ENCODE assay signal across 8 cellular contexts in the genomic region with DNA sequence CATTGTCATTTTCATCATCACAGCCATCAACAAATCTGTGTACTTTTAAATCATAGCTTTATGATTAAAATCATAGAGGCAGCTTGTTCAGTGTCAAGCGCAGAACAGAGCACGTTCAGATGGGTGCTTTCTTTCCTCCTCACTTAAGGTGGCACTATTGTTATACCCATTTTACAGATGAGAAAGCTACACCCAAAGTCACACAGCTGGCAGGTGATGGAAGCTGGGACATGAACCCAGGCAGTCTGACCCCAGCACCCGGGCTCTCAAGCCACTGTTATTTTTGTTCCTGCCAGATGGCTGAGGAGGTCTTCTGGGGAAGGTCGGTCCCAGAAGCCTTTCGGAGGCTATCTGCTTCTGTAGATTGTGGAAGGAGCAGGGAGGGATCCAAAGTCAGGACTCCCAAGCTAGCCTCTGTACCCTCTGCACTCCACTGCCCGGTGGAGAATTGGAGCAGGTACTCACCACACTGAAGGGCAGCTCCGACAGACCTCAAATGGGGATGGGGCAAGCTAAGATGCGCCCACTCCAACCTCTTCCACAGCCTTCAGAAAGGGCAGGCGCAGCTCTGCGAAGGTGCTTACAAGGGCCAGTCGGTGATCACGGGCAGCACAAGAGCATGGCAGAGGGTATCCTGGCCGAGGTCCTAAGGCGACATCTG. TPM values are rescaled to one million over a fixed set of nuclear protein-coding genes. Genes with fewer than 3 reads are reported as not detected.
A peak's percentile ranks its signal among the peaks of the same experiment; 100 is the strongest.
DNase-seq lines count a peak whose midpoint lies in the region; ATAC-seq and TF ChIP-seq lines count a peak whose summit lies in the region.

No MANE protein-coding gene starts in this region.

- H3K27me3 Mint-ChIP-seq in activated T-cell treated with anti-CD3 and anti-CD28 coated beads, Interleukin-2, amount 50 U/mL, for 4 hours (ENCODE audit: low read depth) = no peaks in the 10 kb centered on the region

- H3K14ac ChIP-seq in trophoblast cell (ENCODE audit: low read length) = peak overlapping the region; percentile 85

- no peak for TF ChIP-seq EP300 in gastroesophageal sphincter (IDR thresholded peaks at IDR 0.05)

- peak overlapping the region; percentile 76 for H3K4me2 ChIP-seq in trophoblast cell (ENCODE audit: low read length)

- no peaks in the 10 kb centered on the region for H3K36me3 Mint-ChIP-seq in activated T-cell treated with anti-CD3 and anti-CD28 coated beads, Interleukin-2, amount 50 U/mL, for 4 hours (ENCODE audit: insufficient read depth)

- H3K79me1 ChIP-seq in trophoblast cell (ENCODE audit: low read length) = peaks cover 12% of the 10 kb centered on the region

- H2AK5ac ChIP-seq in trophoblast cell (ENCODE audit: low read length) = no peak overlapping the region

- H3K9ac ChIP-seq in trophoblast cell (ENCODE audit: low read length) = peak overlapping the region; percentile 28

- peak overlapping the region; percentile 53 for H2BK120ac ChIP-seq in trophoblast cell (ENCODE audit: insufficient read depth, low read length, poor library complexity)

- peak overlapping the region; percentile 92 for H2AFZ ChIP-seq in trophoblast cell (ENCODE audit: insufficient read depth, low read length, poor library complexity)

- H3K4me3 ChIP-seq in gastroesophageal sphincter (peak overlapping the region; percentile 58 to 82), trophoblast cell (ENCODE audit: low read depth, low read length) (peak overlapping the region; percentile 82)

- no peaks in the 10 kb centered on the region for H3K27me3 ChIP-seq in gastroesophageal sphincter
- no peaks in the 10 kb centered on the region for H3K27me3 ChIP-seq in trophoblast cell (ENCODE audit: insufficient read depth, low read length)

- peak overlapping the region; percentile 52 for H4K91ac ChIP-seq in trophoblast cell (ENCODE audit: low read depth, low read length)

- peak overlapping the region; percentile 77 for H4K8ac ChIP-seq in trophoblast cell (ENCODE audit: low read depth, low read length)

- H3K27ac ChIP-seq in VCaP = peak overlapping the region; percentile 65
- peak overlapping the region; percentile 84 to 97 (median 94) for H3K27ac ChIP-seq in gastroesophageal sphincter
- H3K27ac ChIP-seq in trophoblast cell (ENCODE audit: low read depth, low read length) = peak overlapping the region; percentile 20

- H3K4me3 Mint-ChIP-seq in activated T-cell treated with anti-CD3 and anti-CD28 coated beads, Interleukin-2, amount 50 U/mL, for 4 hours = peak overlapping the region; percentile 80

- H2BK12ac ChIP-seq in trophoblast cell (ENCODE audit: low read length) = peak overlapping the region; percentile 34

- H3K79me2 ChIP-seq in trophoblast cell (ENCODE audit: control insufficient read depth, insufficient read depth, low read length, poor library complexity) = peaks cover 4% of the 10 kb centered on the region

- 39 to 50% methylated on average over 2 to 3 of the region's 14 CpGs for whole genome bisulfite sequencing in gastroesophageal sphincter (ENCODE audit: low coverage in 1 of 2), 2 donors
- no CpG with 5 or more reads among the region's 14 CpGs for WGBS in trophoblast cell (ENCODE audit: extremely low coverage, insufficient coverage, insufficient read length)

- no peak for TF ChIP-seq CTCF in VCaP (conservative IDR thresholded peaks at IDR 0.05)
- no peak for TF ChIP-seq CTCF in gastroesophageal sphincter (IDR thresholded peaks at IDR 0.05)

- peak overlapping the region; percentile 22 for H3K4ac ChIP-seq in trophoblast cell (ENCODE audit: low read depth, low read length)

- H3K36me3 ChIP-seq in gastroesophageal sphincter = no peaks in the 10 kb centered on the region
- H3K36me3 ChIP-seq in trophoblast cell (ENCODE audit: control insufficient read depth in 1 of 2, insufficient read depth in 2 of 2, low read length in 2 of 2) = no peaks in the 10 kb centered on the region

- H3K18ac ChIP-seq in trophoblast cell (ENCODE audit: low read length) = peak overlapping the region; percentile 87

- H3K4me1 Mint-ChIP-seq in activated T-cell treated with anti-CD3 and anti-CD28 coated beads, Interleukin-2, amount 50 U/mL, for 4 hours (ENCODE audit: low read depth) = peaks cover 9% of the 10 kb centered on the region

- peak overlapping the region; percentile 19 for H4K12ac ChIP-seq in trophoblast cell (ENCODE audit: low read depth, low read length)

- DNase-seq in activated T-cell treated with anti-CD3 and anti-CD28 coated beads, Interleukin-2, amount 50 U/mL, for 4 hours = no peak
- DNase-seq in activated T-cell treated with anti-CD3 and anti-CD28 coated beads for 4 hours (no peak), trophoblast cell (peak in 1 of 2 donors; percentile 46)

- H3K4me1 ChIP-seq in gastroesophageal sphincter (peaks cover 6 to 68% (median 26%) of the 10 kb centered on the region in 3 donors), trophoblast cell (ENCODE audit: control insufficient read depth in 1 of 2, insufficient read depth in 2 of 2, low read length in 2 of 2) (peaks cover 16 to 19% of the 10 kb centered on the region in 2 experiments)

- TF ChIP-seq POLR2A in gastroesophageal sphincter (IDR thresholded peaks at IDR 0.05) = no peak

- peak overlapping the region; percentile 54 for H2BK5ac ChIP-seq in trophoblast cell (ENCODE audit: low read depth, low read length, poor library complexity)

- H3K9me3 ChIP-seq in gastroesophageal sphincter (no peaks in the 10 kb centered on the region), trophoblast cell (ENCODE audit: insufficient read depth, low read depth, low read length) (no peaks in the 10 kb centered on the region)

- peak in 1 of 2 donors; percentile 13 for ATAC-seq in activated T-cell treated with anti-CD3 and anti-CD28 coated beads, Interleukin-2, amount 50 U/mL, for 4 hours
- no peak for ATAC-seq in gastroesophageal sphincter
- ATAC-seq in GM21619 (IDR thresholded peaks at IDR 0.05; ENCODE audit: unreplicated experiment) = no peak
- no peak for ATAC-seq in HG03095 (IDR thresholded peaks at IDR 0.05; ENCODE audit: unreplicated experiment)
- ATAC-seq in HG02852 (IDR thresholded peaks at IDR 0.05; ENCODE audit: unreplicated experiment) = no peak

- H3K9me3 Mint-ChIP-seq in activated T-cell treated with anti-CD3 and anti-CD28 coated beads, Interleukin-2, amount 50 U/mL, for 4 hours = no peaks in the 10 kb centered on the region

- H3K23ac ChIP-seq in trophoblast cell (ENCODE audit: low read length) = no peak overlapping the region

RNA-seq across cellular contexts. Expression of gene AVPI1, which starts 0.6 kb away (rescaled TPM):
- total RNA-seq in activated T-cell treated with anti-CD3 and anti-CD28 coated beads, Interleukin-2, amount 50 U/mL, for 4 hours = 1 to 10 TPM; 1.6 to 2.5 (median 1.8) TPM
- total RNA-seq in gastroesophageal sphincter = 100 to 1,000 TPM in 1 of 4 donors, 10 to 100 TPM in 3; 34.2 to 136 (median 45.4) TPM
- 21.5 and 23.7 TPM in 2 replicates for polyA plus RNA-seq in trophoblast cell (2013)

RNA-seq across cellular contexts. Expression of gene MARVELD1, which starts 27.1 kb away (rescaled TPM):
- total RNA-seq in activated T-cell treated with anti-CD3 and anti-CD28 coated beads, Interleukin-2, amount 50 U/mL, for 4 hours = 1 to 10 TPM; 1.6 to 2.5 (median 1.7) TPM
- total RNA-seq in gastroesophageal sphincter = 100 to 1,000 TPM in 1 of 4 donors, 10 to 100 TPM in 3; 33.8 to 126 (median 58.7) TPM
- polyA plus RNA-seq in trophoblast cell (2013) = 29.2 and 29.4 TPM in 2 replicates

RNA-seq across cellular contexts. Expression of gene PI4K2A, which starts 46.0 kb away (rescaled TPM):
- 10 to 100 TPM; 12.9 to 16.9 (median 15.7) TPM for total RNA-seq in activated T-cell treated with anti-CD3 and anti-CD28 coated beads, Interleukin-2, amount 50 U/mL, for 4 hours
- 10 to 100 TPM; 14.8 to 25.8 (median 22.7) TPM for total RNA-seq in gastroesophageal sphincter
- polyA plus RNA-seq in trophoblast cell (2013) = 15.6 and 16.1 TPM in 2 replicates

RNA-seq across cellular contexts. Expression of gene ZFYVE27, which starts 50.5 kb away (rescaled TPM):
- total RNA-seq in activated T-cell treated with anti-CD3 and anti-CD28 coated beads, Interleukin-2, amount 50 U/mL, for 4 hours = 10 to 100 TPM; 27.1 to 27.6 (median 27.1) TPM
- 10 to 100 TPM in 3 of 4 donors, 1 to 10 TPM in 1; 6.7 to 24.2 (median 19.2) TPM for total RNA-seq in gastroesophageal sphincter
- polyA plus RNA-seq in trophoblast cell (2013) = 10.8 and 12.1 TPM in 2 replicates

RNA-seq across cellular contexts. Expression of gene MORN4, which starts 53.1 kb away (rescaled TPM):
- 1 to 10 TPM; 2.1 to 4.5 (median 2.2) TPM for total RNA-seq in activated T-cell treated with anti-CD3 and anti-CD28 coated beads, Interleukin-2, amount 50 U/mL, for 4 hours
- 10 to 100 TPM in 1 of 4 donors, 1 to 10 TPM in 3; 1.2 to 10.3 (median 2.9) TPM for total RNA-seq in gastroesophageal sphincter
- 4.4 and 4.7 TPM in 2 replicates for polyA plus RNA-seq in trophoblast cell (2013)

Comparison
In these comparisons a context has a peak if more than half of its experiments do, and no peak if none do; other contexts are left out.
1. H3K27ac ChIP-seq: peak in every context shown above with its lines; median percentile 94 in gastroesophageal sphincter; 65 in VCaP; 20 in trophoblast cell.
2. RNA of gene AVPI1, which starts 0.6 kb away (total RNA-seq): 34.2 to 136 TPM in gastroesophageal sphincter; 1.6 to 2.5 TPM in activated T-cell treated with anti-CD3 and anti-CD28 coated beads, Interleukin-2, amount 50 U/mL, for 4 hours; every median in the first group is over 10 times any median in the second.
3. RNA of gene MARVELD1, which starts 27.1 kb away (total RNA-seq): 33.8 to 126 TPM in gastroesophageal sphincter; 1.6 to 2.5 TPM in activated T-cell treated with anti-CD3 and anti-CD28 coated beads, Interleukin-2, amount 50 U/mL, for 4 hours; every median in the first group is over 4 times any median in the second.